ENCODE assay signal across 24 cellular contexts in genomic region chr6:5055118-5055517, GRCh38. TPM values are rescaled to one million over a fixed set of nuclear protein-coding genes. Genes with fewer than 3 reads are reported as not detected.
DNase-seq lines count a peak whose midpoint lies in the region; TF ChIP-seq lines count a peak whose summit lies in the region.
"Had no signal": no experiment of that assay in that cellular context is flagged by ENCODE, and none has a peak within 500 bp of the region (broad histone marks: within the 10 kb centered on the region; RNA-seq: fewer than 3 reads in every experiment).

No MANE protein-coding gene starts in this region.

- POLR2A ChIA-PET in A673 (lab: Charles Lee; ENCODE audit: low non-redundant PET) = no interaction called here

- in situ Hi-C loops in brain microvascular endothelial cell (cut with HindIII; ENCODE audit: low pct_ligation_motif_present, low sequenced_read_pairs) = no loop called here

- H3K36me3 Mint-ChIP-seq in HFFc6 (ENCODE audit: low read depth) = peaks cover 17% of the 10 kb centered on the region

- CTCF ChIA-PET in A673 (lab: Charles Lee) = no interaction called here

- 85 to 94% methylated on average over 3 to 4 of the region's 4 CpGs for WGBS in mesodermal cell (ENCODE audit: insufficient coverage in 2 of 2), 2 experiments

- H3K4me3 ChIP-seq in A673 (ENCODE audit: low read depth, low read length, poor library complexity, severe bottlenecking) = no peak overlapping the region
- H3K4me3 ChIP-seq in brain microvascular endothelial cell (ENCODE audit: low read depth, low read length) = no peak overlapping the region
- H3K4me3 ChIP-seq in mesodermal cell (ENCODE audit: extremely low read depth, insufficient read depth, low read length, poor library complexity, severe bottlenecking) = no peak overlapping the region
- H3K4me3 ChIP-seq: PC-9, SJSA1 had no signal

- H3K4me3 Mint-ChIP-seq in HFFc6 = no peak overlapping the region
- H3K4me3 Mint-ChIP-seq: B cell; CD8-positive, alpha-beta memory T cell had no signal

- H3K9me3 Mint-ChIP-seq in HFFc6 = peaks cover 18% of the 10 kb centered on the region

- no TSS peak for BruUV-seq in A673 (replicated peaks; lab: Mats Ljungman, UMichigan)

- peaks cover 43% of the 10 kb centered on the region for H3K4me1 Mint-ChIP-seq in HFFc6 (ENCODE audit: low read depth)
- H3K4me1 Mint-ChIP-seq: B cell; CD8-positive, alpha-beta memory T cell had no signal

- intact Hi-C loops in A673 (cut with micrococcal nuclease; ENCODE audit: unreplicated experiment) = loop anchor here (5.0 kb wide), 2 partner anchors 322 to 342 kb away; no protein-coding TSS in a partner anchor

- H3K27ac Mint-ChIP-seq in HFFc6 = peak overlapping the region; percentile 84
- H3K27ac Mint-ChIP-seq: B cell; CD8-positive, alpha-beta memory T cell had no signal

- H3K27me3 Mint-ChIP-seq in HFFc6 (ENCODE audit: insufficient read depth) = peaks cover 4% of the 10 kb centered on the region

- DNase-seq in A673 (ENCODE audit: low spot score) = no peak
- no peak for DNase-seq in HFFc6
- no peak for DNase-seq in brain microvascular endothelial cell
- no peak for DNase-seq in activated CD4-positive, alpha-beta T cell treated with anti-CD3 and anti-CD28 coated beads for 48 hours
- DNase-seq in globus pallidus (ENCODE audit: low spot score) = no peak
- DNase-seq in RPMI8226 = no peak
- DNase-seq: CD8-positive, alpha-beta memory T cell; DMS 273 treated with DMSO at 0.1 percent for 48 hours; DMS79; GF-D8; MM.1S; NCI-H2029 treated with DMSO at 0.1 percent for 48 hours; NCI-H446 treated with DMSO at 0.1 percent for 48 hours; NCI-H526; NCI-H82; NK-92 treated with Interleukin-12 subunit alpha and Interleukin-12 subunit beta, amount 100 ng/mL, for 24 hours; PC-9; Right ventricle myocardium superior had no signal

- TF ChIP-seq CTCF in A673 (conservative IDR thresholded peaks at IDR 0.05; ENCODE audit: low read depth, low read length) (no peak), HFFc6 (IDR thresholded peaks at IDR 0.05) (no peak), brain microvascular endothelial cell (IDR thresholded peaks at IDR 0.05; ENCODE audit: low read depth, low read length, missing control alignments) (no peak)

- H3K4me1 ChIP-seq in A673 (ENCODE audit: insufficient read depth, low read length, poor library complexity, severe bottlenecking) (peaks cover 33% of the 10 kb centered on the region), mesodermal cell (ENCODE audit: control insufficient read depth, insufficient read depth, low read length, poor library complexity, severe bottlenecking) (peaks cover 30% of the 10 kb centered on the region)
- H3K4me1 ChIP-seq: SJSA1 had no signal

- H3K27ac ChIP-seq in A673 (ENCODE audit: low read depth, low read length, poor library complexity, severe bottlenecking) = peak overlapping the region; percentile 75
- H3K27ac ChIP-seq in brain microvascular endothelial cell = peak overlapping the region; percentile 44
- H3K27ac ChIP-seq in mesodermal cell (ENCODE audit: low read depth, low read length, severe bottlenecking) = peak overlapping the region; percentile 73
- H3K27ac ChIP-seq: C4-2B, KMS-11, PC-9, SJSA1 had no signal

- H3K27me3 ChIP-seq in A673 (replicated peaks; ENCODE audit: insufficient read depth, low read depth, low read length, poor library complexity) (no peaks in the 10 kb centered on the region), brain microvascular endothelial cell (replicated peaks) (no peaks in the 10 kb centered on the region)
- H3K27me3 ChIP-seq: SJSA1 had no signal

- peaks cover 12% of the 10 kb centered on the region for H3K36me3 ChIP-seq in A673 (ENCODE audit: insufficient read depth, low read length, poor library complexity, severe bottlenecking)
- H3K36me3 ChIP-seq in brain microvascular endothelial cell (replicated peaks) = no peaks in the 10 kb centered on the region
- H3K36me3 ChIP-seq in mesodermal cell (ENCODE audit: control insufficient read depth, insufficient read depth, low read length) = no peaks in the 10 kb centered on the region
- H3K36me3 ChIP-seq: SJSA1 had no signal

- peaks cover 29% of the 10 kb centered on the region for H3K9me3 ChIP-seq in A673 (ENCODE audit: low read depth, low read length, poor library complexity, severe bottlenecking)
- peaks cover 15% of the 10 kb centered on the region for H3K9me3 ChIP-seq in mesodermal cell (ENCODE audit: control insufficient read depth, low read length)

RNA-seq across cellular contexts. Expression of gene PPP1R3G, which starts 30.0 kb away (rescaled TPM):
- total RNA-seq in A673 (2021) = 0.24 and 0.81 TPM in 2 replicates
- total RNA-seq in HFFc6 (2021; fragmentation: NEBNext Ultra II Directional; extraction: Animal tissue kit (Norgen Biotek cat#: 25700)) = 1 to 10 TPM in 4 of 6 experiments, under 1 TPM in 2; 0.55 to 1.6 (median 1.4) TPM
- polyA plus RNA-seq in mesodermal cell (2013, experiment 1 of 2) = 0.11 TPM
- polyA plus RNA-seq in mesodermal cell (2013, experiment 2 of 2) = 0.25 TPM
- total RNA-seq: CD8-positive, alpha-beta memory T cell; H4 had no signal
- polyA plus RNA-seq: CD8-positive, alpha-beta memory T cell had no signal

RNA-seq across cellular contexts. Expression of gene RPP40, which starts 51.3 kb away (rescaled TPM):
- 28.0 and 30.7 TPM in 2 replicates for total RNA-seq in A673 (2021)
- 10 to 100 TPM; 11.2 to 18.2 (median 16.8) TPM for total RNA-seq in HFFc6 (2021; fragmentation: NEBNext Ultra II Directional; extraction: Animal tissue kit (Norgen Biotek cat#: 25700))
- polyA plus RNA-seq in mesodermal cell (2013, experiment 1 of 2) = 12.8 TPM
- polyA plus RNA-seq in mesodermal cell (2013, experiment 2 of 2) = 15.6 TPM
